Comparison of ENCODE assay signal across 7 cellular contexts in the genomic region with DNA sequence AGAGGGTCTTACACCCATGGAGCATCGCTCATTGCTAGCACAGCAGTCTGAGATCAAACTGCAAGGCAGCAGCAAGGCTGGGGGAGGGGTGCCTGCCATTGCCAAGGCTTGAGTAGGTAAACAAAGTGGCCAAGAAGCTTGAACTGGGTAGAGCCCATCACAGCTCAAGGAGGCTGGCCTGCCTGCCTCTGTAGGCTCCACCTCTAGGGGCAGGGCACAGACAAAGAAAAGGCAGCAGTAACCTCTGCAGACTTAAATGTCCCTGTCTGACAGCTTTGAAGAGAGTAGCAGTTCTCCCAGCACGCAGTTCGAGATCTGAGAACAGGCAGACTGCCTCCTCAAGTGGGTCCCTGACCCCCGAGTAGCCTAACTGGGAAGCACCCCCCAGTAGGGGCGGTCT. TPM values are rescaled to one million over a fixed set of nuclear protein-coding genes. Genes with fewer than 3 reads are reported as not detected.
A peak's percentile ranks its signal among the peaks of the same experiment; 100 is the strongest.
DNase-seq lines count a peak whose midpoint lies in the region; ATAC-seq and TF ChIP-seq lines count a peak whose summit lies in the region.
"Not testable (repeated sequence)": the region's sequence is repeated elsewhere in the genome, so short reads cannot be mapped to it uniquely, and the experiment has no call there.
"Had no signal": no experiment of that assay in that cellular context is flagged by ENCODE, and none has a peak within 500 bp of the region (broad histone marks: within the 10 kb centered on the region; RNA-seq: fewer than 3 reads in every experiment).

No MANE protein-coding gene starts in this region.

- H3K4me3 ChIP-seq in OCI-LY1 (ENCODE audit: low read depth, low read length, poor library complexity, severe bottlenecking): peak overlapping the region; percentile 25
- not testable (repeated sequence) for H3K4me3 ChIP-seq in endodermal cell (ENCODE audit: low read length); neural progenitor cell

- not testable (repeated sequence) for H3K27ac Mint-ChIP-seq in chondrocyte (ENCODE audit: unreplicated experiment); neural progenitor cell
- peak overlapping the region; percentile 72 for H3K27ac Mint-ChIP-seq in endodermal cell

- not testable (repeated sequence) for H3K27ac ChIP-seq in OCI-LY1 (ENCODE audit: low read depth, low read length, poor library complexity, severe bottlenecking); endodermal cell (ENCODE audit: low read depth, low read length); neural progenitor cell

- H3K9me3 ChIP-seq in OCI-LY1 (ENCODE audit: low read length); endodermal cell (ENCODE audit: control insufficient read depth, low read length); neural progenitor cell (ENCODE audit: low read depth): not testable (repeated sequence)

- peak; percentile 39 for DNase-seq in ELF-1 (ENCODE audit: low read depth, low spot score)
- peak; percentile 43 for DNase-seq in chondrocyte (ENCODE audit: low spot score)
- peak; percentile 78 for DNase-seq in endodermal cell
- peak; percentile 25 for DNase-seq in Right ventricle myocardium inferior (ENCODE audit: missing footprints)
- peak; percentile 17 for DNase-seq in neural progenitor cell (ENCODE audit: low spot score)

- H3K9ac ChIP-seq in OCI-LY1 (ENCODE audit: low read length); endodermal cell (ENCODE audit: extremely low read depth, low read length, poor library complexity, severe bottlenecking); neural progenitor cell: not testable (repeated sequence)

- not testable (repeated sequence) for H3K4me1 Mint-ChIP-seq in chondrocyte (ENCODE audit: low read depth); endodermal cell; neural progenitor cell

- not testable (repeated sequence) for H3K79me2 ChIP-seq in OCI-LY1 (ENCODE audit: insufficient read depth, low read length); neural progenitor cell (ENCODE audit: low read depth)

- ATAC-seq in Right ventricle myocardium inferior: not testable (repeated sequence)

- H3K27me3 Mint-ChIP-seq in chondrocyte (ENCODE audit: low read depth); endodermal cell (ENCODE audit: insufficient read depth); neural progenitor cell (ENCODE audit: insufficient read depth, low read depth): not testable (repeated sequence)

- H3F3A ChIP-seq in OCI-LY1 (ENCODE audit: insufficient read depth, low read length); neural progenitor cell (ENCODE audit: low read depth): not testable (repeated sequence)

- WGBS in endodermal cell (ENCODE audit: insufficient coverage in 1 of 2, insufficient read length in 1 of 2), 2 experiments: 71 to 88% methylated on average over 5 of the region's 5 CpGs

- not testable (repeated sequence) for H3K4me2 ChIP-seq in OCI-LY1 (ENCODE audit: low read length); neural progenitor cell

- intact Hi-C loops in Right ventricle myocardium inferior (cut with DNase I): not testable (repeated sequence)

- not testable (repeated sequence) for H3K4me1 ChIP-seq in OCI-LY1 (ENCODE audit: insufficient read depth, low read length, severe bottlenecking); endodermal cell (ENCODE audit: control insufficient read depth, insufficient read depth, low read length); neural progenitor cell

- peaks cover 11% of the 10 kb centered on the region for H3K9me3 Mint-ChIP-seq in chondrocyte (ENCODE audit: low read depth)
- not testable (repeated sequence) for H3K9me3 Mint-ChIP-seq in endodermal cell, neural progenitor cell

- not testable (repeated sequence) for TF ChIP-seq CTCF in OCI-LY1 (IDR thresholded peaks at IDR 0.05; ENCODE audit: low read length); chondrocyte (IDR thresholded peaks at IDR 0.05)
- TF ChIP-seq CTCF in endodermal cell (conservative IDR thresholded peaks at IDR 0.05) (peak; percentile 57), neural progenitor cell (IDR thresholded peaks at IDR 0.05) (peak; percentile 31)

- not testable (repeated sequence) for H3K9me2 ChIP-seq in OCI-LY1 (ENCODE audit: low read depth, low read length)

- H4K20me1 ChIP-seq in OCI-LY1 (ENCODE audit: insufficient read depth, low read length); neural progenitor cell (ENCODE audit: low read depth): not testable (repeated sequence)

- not testable (repeated sequence) for H2AFZ ChIP-seq in OCI-LY1 (ENCODE audit: low read length)
- peak overlapping the region; percentile 79 for H2AFZ ChIP-seq in neural progenitor cell (replicated peaks)

- H3K4me3 Mint-ChIP-seq in chondrocyte (ENCODE audit: unreplicated experiment); endodermal cell; neural progenitor cell: not testable (repeated sequence)

- not testable (repeated sequence) for H3K36me3 Mint-ChIP-seq in chondrocyte (ENCODE audit: low read depth); endodermal cell (ENCODE audit: low read depth); neural progenitor cell

- not testable (repeated sequence) for H3K27me3 ChIP-seq in OCI-LY1 (ENCODE audit: insufficient read depth, low read length); endodermal cell (ENCODE audit: control insufficient read depth, insufficient read depth, low read length, poor library complexity, severe bottlenecking); neural progenitor cell

- H3K36me3 ChIP-seq in OCI-LY1 (ENCODE audit: insufficient read depth, low read length); endodermal cell (ENCODE audit: control insufficient read depth, insufficient read depth, low read length); neural progenitor cell: not testable (repeated sequence)

RNA-seq across cellular contexts. Expression of a gene that starts 33.8 kb away (rescaled TPM):
- total RNA-seq in chondrocyte (1.8 to 3.8 TPM (median 2.3 TPM) in 3 replicates), endodermal cell (1 to 10 TPM; 3.9 to 4.2 TPM), Right ventricle myocardium inferior (1.4 TPM), neural progenitor cell (ENCODE audit: low replicate concordance) (2.0 and 5.2 TPM in 2 replicates)
- 1.9 TPM for polyA plus RNA-seq in endodermal cell (2013, experiment 1 of 2)
- 1.2 TPM for polyA plus RNA-seq in endodermal cell (2013, experiment 2 of 2)
- total RNA-seq: Daoy had no signal

RNA-seq across cellular contexts. Expression of a gene that starts 46.1 kb away (rescaled TPM):
- total RNA-seq in chondrocyte: 44.6 to 60.5 TPM (median 46.4 TPM) in 3 replicates
- total RNA-seq in endodermal cell: 10 to 100 TPM; 22.7 to 24.5 TPM
- polyA plus RNA-seq in endodermal cell (2013, experiment 1 of 2): 25.5 TPM
- 26.5 TPM for polyA plus RNA-seq in endodermal cell (2013, experiment 2 of 2)
- total RNA-seq in Right ventricle myocardium inferior: 65.4 TPM
- 33.5 and 43.6 TPM in 2 replicates for total RNA-seq in neural progenitor cell (ENCODE audit: low replicate concordance)

Comparison
In these comparisons a context has a peak if more than half of its experiments do, and no peak if none do; other contexts are left out.
1. DNase-seq: peak in every context shown above with its lines; median percentile 78 in endodermal cell; 43 in chondrocyte; 39 in ELF-1; 25 in Right ventricle myocardium inferior; 17 in neural progenitor cell.